ENCODE assay signal across 8 cellular contexts in genomic region chr1:211648980-211649934, GRCh38. TPM values are rescaled to one million over a fixed set of nuclear protein-coding genes. Genes with fewer than 3 reads are reported as not detected.
DNase-seq lines count a peak whose midpoint lies in the region; ATAC-seq, FAIRE-seq and TF ChIP-seq lines count a peak whose summit lies in the region.

No MANE protein-coding gene starts in this region.

- CTCF ChIA-PET in WTC11 (lab: Charles Lee): interaction anchor here (0.6 to 1.2 kb wide), 3 partner anchors 12 to 95 kb away, joined by 3 to 4 read pairs (median 3); no protein-coding TSS in a partner anchor

- H3K9ac ChIP-seq in kidney (ENCODE audit: low read length in 2 of 2): no peak overlapping the region

- no peaks in the 10 kb centered on the region for H3K36me3 Mint-ChIP-seq in WTC11

- intact Hi-C loops in kidney (cut with DNase I): no loop called here

- POLR2A ChIA-PET in WTC11 (lab: Charles Lee): no interaction called here

- FAIRE-seq in kidney (lab: Jason Lieb, UNC): no peak

- no peaks in the 10 kb centered on the region for H3K27me3 Mint-ChIP-seq in WTC11 (ENCODE audit: low read depth)

- in situ Hi-C loops in HAP-1 (cut with MboI; ENCODE audit: low sequenced_read_pairs): no loop called here

- H3K27ac ChIP-seq in kidney (ENCODE audit: low read depth in 2 of 2, low read length in 2 of 2): no peak overlapping the region

- H3K36me3 ChIP-seq in kidney (ENCODE audit: control insufficient read depth in 1 of 2, insufficient read depth in 2 of 2, low read length in 2 of 2) (no peaks in the 10 kb centered on the region), HAP-1 (replicated peaks) (no peaks in the 10 kb centered on the region)

- ATAC-seq in HG02610 (IDR thresholded peaks at IDR 0.05; ENCODE audit: unreplicated experiment) (peak; percentile 66), WTC11 (peak; percentile 93), esophagus mucosa (no peak)

- peaks cover 0 to 3% of the 10 kb centered on the region in 2 donors for H3K4me1 ChIP-seq in kidney (ENCODE audit: control insufficient read depth in 1 of 2, insufficient read depth in 1 of 2, low read depth in 1 of 2, low read length in 2 of 2)
- H3K4me1 ChIP-seq in HAP-1: no peaks in the 10 kb centered on the region

- H3K4me3 ChIP-seq in kidney (ENCODE audit: low read length in 2 of 2) (no peak overlapping the region), HAP-1 (no peak overlapping the region)

- 0 out of 2 replicates have a peak, but pooled peaks cover 3% of the 10 kb centered on the region for H3K4me1 Mint-ChIP-seq in WTC11

- no peaks in the 10 kb centered on the region for H3K27me3 ChIP-seq in HAP-1 (ENCODE audit: low read depth)

- no peaks in the 10 kb centered on the region for H3K9me3 ChIP-seq in kidney (ENCODE audit: control insufficient read depth in 1 of 2, low read length in 2 of 2)
- no peaks in the 10 kb centered on the region for H3K9me3 ChIP-seq in HAP-1

- peak; percentile 65 for DNase-seq in EH (ENCODE audit: low read depth)
- peak; percentile 47 for DNase-seq in WTC11 (ENCODE audit: low spot score)
- no peak for DNase-seq in kidney
- DNase-seq in NCI-H1105 treated with DMSO at 0.1 percent for 48 hours (lab: John Stamatoyannopoulos, UW): no peak
- no peak for DNase-seq in HAP-1 (ENCODE audit: low spot score in 2 of 2)
- no peak for DNase-seq in globus pallidus (ENCODE audit: low spot score)

- no peak overlapping the region for H3K27ac Mint-ChIP-seq in WTC11

- TF ChIP-seq CTCF in WTC11 (IDR thresholded peaks at IDR 0.05): no peak
- TF ChIP-seq CTCF in kidney (IDR thresholded peaks at IDR 0.05; ENCODE audit: borderline replicate concordance, extremely low read depth, insufficient read depth): peak; percentile 28

- H3K4me3 Mint-ChIP-seq in WTC11: no peak overlapping the region

- no peaks in the 10 kb centered on the region for H3K9me3 Mint-ChIP-seq in WTC11

TF ChIP-seq in WTC11, 78 proteins besides CTCF, POLR2A, EP300 and RAD21:
- no peak for TF ChIP-seq ZNF416 (CRISPR knock-in tag; IDR thresholded peaks at IDR 0.05)

RNA-seq across cellular contexts. Expression of gene NEK2, which starts 26.2 kb away (rescaled TPM):
- 22.7 to 25.2 TPM (median 23.5 TPM) in 3 replicates for total RNA-seq in WTC11 (2021)
- total RNA-seq in kidney: 0.35 TPM
- polyA plus RNA-seq in kidney (ENCODE audit: insufficient read depth, low read depth, low replicate concordance): not detected
- total RNA-seq in esophagus mucosa: 9.8 TPM

Comparison
In these comparisons a context has a peak if more than half of its experiments do, and no peak if none do; other contexts are left out.
1. DNase-seq: peak in EH (single experiment) and WTC11 (single experiment); none in kidney (single experiment), NCI-H1105 treated with DMSO at 0.1 percent for 48 hours (single experiment), HAP-1 (0 of 2) and globus pallidus (single experiment).